Comparison of ENCODE assay signal across 8 cellular contexts in genomic region chr13:60163525-60164471, GRCh38. TPM values are rescaled to one million over a fixed set of nuclear protein-coding genes. Genes with fewer than 3 reads are reported as not detected.
DNase-seq lines count a peak whose midpoint lies in the region; ATAC-seq, FAIRE-seq and TF ChIP-seq lines count a peak whose summit lies in the region.

TSS of gene DIAPH3 (minus strand) at chr13:60163928. CDS start at chr13:60163766, 162 bp downstream.

- peaks cover 29 to 31% (median 31%) of the 10 kb centered on the region in 3 donors for H3K4me1 Mint-ChIP-seq in T-cell

- peak; percentile 94 for TF ChIP-seq POLR2A in GM12891 (IDR thresholded peaks at IDR 0.05; ENCODE audit: low read depth, low read length)
- TF ChIP-seq POLR2A in upper lobe of left lung (IDR thresholded peaks at IDR 0.05) = peak in 3 of 4 donors; percentile 59 to 91 (median 62)

- H3K27me3 ChIP-seq in upper lobe of left lung = no peaks in the 10 kb centered on the region

- ATAC-seq in HG02840 (IDR thresholded peaks at IDR 0.05; ENCODE audit: low FRiP score, unreplicated experiment) (peak; percentile 100), T-cell (replicated peaks in 1 of 4) (peak; percentile 99 to 100 (median 100)), upper lobe of left lung (ENCODE audit: low FRiP score in 2 of 2) (peak; percentile 100)

- POLR2A ChIA-PET in T-cell (lab: Charles Lee) = no interaction called here

- WGBS in adipose tissue, 3 donors = 0 to 1% (median 0%) methylated on average over 62 of the region's 62 CpGs
- 1% methylated on average over 31 to 55 of the region's 62 CpGs for WGBS in upper lobe of left lung, 2 donors

- peaks cover 0 to 4% of the 10 kb centered on the region in 2 donors for H3K27me3 Mint-ChIP-seq in T-cell

- peak within 1 kb of the TSS; percentile 51 for H3K27ac ChIP-seq in adipose tissue (ENCODE audit: low read depth, low read length)
- peak within 1 kb of the TSS; percentile 81 to 91 (median 88) for H3K27ac ChIP-seq in upper lobe of left lung

- H3K36me3 Mint-ChIP-seq in T-cell = peaks cover 3% of the 10 kb centered on the region

- peak within 1 kb of the TSS; percentile 59 to 78 (median 69) for H3K4me3 ChIP-seq in upper lobe of left lung

- H3K4me3 Mint-ChIP-seq in T-cell = peak within 1 kb of the TSS; percentile 88 to 95 (median 91)

- FAIRE-seq in GM12891 (lab: Jason Lieb, UNC) = peak; percentile 99

- CTCF ChIA-PET in T-cell (lab: Charles Lee) = interaction anchor here in 1 of 2 donors (0.6 kb wide), 1 partner anchor 47 kb away, joined by 3 read pairs; no protein-coding TSS in a partner anchor

- no peaks in the 10 kb centered on the region for H3K9me3 ChIP-seq in upper lobe of left lung

- DNase-seq in GM12891 (ENCODE audit: insufficient read length, low spot score) (peak; percentile 89), NCI-H1436 treated with DMSO at 0.1 percent for 48 hours (lab: John Stamatoyannopoulos, UW) (peak; percentile 64), T-cell (peak; percentile 77 to 93 (median 88)), cardiac septum (ENCODE audit: low spot score) (peak; percentile 97), pons (ENCODE audit: low spot score) (peak; percentile 95), upper lobe of left lung (peak; percentile 94 to 97)

- H3K9me3 Mint-ChIP-seq in T-cell = no peaks in the 10 kb centered on the region

- no peak for TF ChIP-seq CTCF in upper lobe of left lung (IDR thresholded peaks at IDR 0.05)

- peaks cover 10 to 17% (median 13%) of the 10 kb centered on the region in 4 donors for H3K4me1 ChIP-seq in upper lobe of left lung

- intact Hi-C loops in cardiac septum (cut with DNase I) = loop anchor here (10.0 kb wide), 1 partner anchor 231 kb away; the partner anchor contains the start of gene TDRD3

- no peak for TF ChIP-seq EP300 in upper lobe of left lung (IDR thresholded peaks at IDR 0.05)

- H3K36me3 ChIP-seq in upper lobe of left lung = no peaks in the 10 kb centered on the region

- peak within 1 kb of the TSS; percentile 90 to 96 for H3K27ac Mint-ChIP-seq in T-cell

TF ChIP-seq in GM12891, 5 proteins besides CTCF, POLR2A, EP300 and RAD21:
- TF ChIP-seq SPI1 (IDR thresholded peaks at IDR 0.05; ENCODE audit: low read depth, low read length) (peak; percentile 29; the same call in 1 of the 2 replicates), POU2F2 (IDR thresholded peaks at IDR 0.05; ENCODE audit: low read depth, low read length) (no peak; the same call in 1 of the 2 replicates), POLR2AphosphoS5 (IDR thresholded peaks at IDR 0.05; ENCODE audit: low read depth, low read length) (peak; percentile 94), PAX5 (IDR thresholded peaks at IDR 0.05; ENCODE audit: insufficient read depth, low read length, severe bottlenecking) (no peak), TAF1 (IDR thresholded peaks at IDR 0.05; ENCODE audit: low read depth, low read length) (peak; percentile 56)

RNA-seq across cellular contexts. Expression of gene DIAPH3, which starts in this region (rescaled TPM):
- polyA plus RNA-seq in GM12891 (2012; ENCODE audit: low read depth, missing spikeins) = 6.1 TPM
- total RNA-seq in T-cell (under 1 TPM; 0.14 to 0.45 (median 0.30) TPM), cardiac septum (0.38 TPM), upper lobe of left lung (1 to 10 TPM; 2.8 to 6.3 (median 5.4) TPM)
- under 1 TPM; 0.06 to 0.45 (median 0.24) TPM for polyA plus RNA-seq in adipose tissue

Comparison
In these comparisons a context has a peak if more than half of its experiments do, and no peak if none do; other contexts are left out.
1. Peak in every context shown above with its lines: DNase-seq, ATAC-seq, H3K4me3 ChIP-seq and H3K27ac ChIP-seq.
2. Peak in DNase-seq and ATAC-seq in T-cell; RNA of the gene not detected or under 1 TPM.
3. Peak in DNase-seq in cardiac septum; RNA of the gene not detected or under 1 TPM.